ENCODE assay signal across 8 cellular contexts in the genomic region with DNA sequence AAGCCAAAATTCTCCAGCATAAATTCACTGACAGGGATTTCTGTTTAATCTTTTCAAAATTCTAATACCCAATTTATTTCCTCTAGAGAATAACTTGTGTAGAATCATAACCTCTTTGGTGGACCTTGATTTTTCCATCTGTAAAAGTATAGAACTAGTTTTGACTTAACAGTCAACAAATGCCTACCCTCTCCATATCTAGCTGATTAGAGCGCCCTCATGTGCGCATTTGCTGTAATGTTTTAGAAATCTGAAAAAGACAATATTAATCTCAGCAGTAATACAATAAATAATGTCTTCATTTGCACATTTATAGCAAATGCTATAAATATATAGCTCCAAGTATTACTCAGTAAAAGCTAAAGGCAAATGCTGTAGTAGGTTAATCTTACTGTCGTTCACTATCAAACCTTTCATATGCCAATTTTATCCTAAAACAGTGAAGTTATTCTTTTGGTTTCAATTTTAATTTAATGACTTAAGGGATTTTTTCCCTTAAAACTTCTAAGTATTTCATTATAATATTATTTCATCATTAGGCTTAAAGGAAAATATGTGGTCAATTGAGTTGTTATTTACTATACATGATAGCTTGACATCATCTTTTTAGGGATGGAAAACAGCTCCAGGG.
DNase-seq lines count a peak whose midpoint lies in the region; FAIRE-seq and TF ChIP-seq lines count a peak whose summit lies in the region.
"Not testable (repeated sequence)": the region's sequence is repeated elsewhere in the genome, so short reads cannot be mapped to it uniquely, and the experiment has no call there.

No MANE protein-coding gene starts in this region.

- CTCF ChIA-PET in GM10248 (lab: Yijun Ruan, JAX): not testable (repeated sequence)

- TF ChIP-seq RAD21 in liver (IDR thresholded peaks at IDR 0.05): peak; percentile 25 to 43

- not testable (repeated sequence) for H3K27me3 ChIP-seq in Loucy (ENCODE audit: insufficient read depth, low read length, poor library complexity, severe bottlenecking); WERI-Rb-1 (ENCODE audit: insufficient read depth, low read depth, severe bottlenecking); liver (ENCODE audit: control insufficient read depth in 4 of 4, insufficient read depth in 4 of 4, low read length in 3 of 4); smooth muscle cell (ENCODE audit: low read depth)

- FAIRE-seq in A204.1 (lab: Jason Lieb, UNC): peak; percentile 60

- not testable (repeated sequence) for H3K4me1 ChIP-seq in Loucy (ENCODE audit: insufficient read depth, low read length, poor library complexity, severe bottlenecking); liver (ENCODE audit: control insufficient read depth in 4 of 4, insufficient read depth in 4 of 4, low read length in 3 of 4); smooth muscle cell (ENCODE audit: low read depth)

- 10% methylated on average over 3 of the region's 3 CpGs for WGBS in liver
- 6% methylated on average over 3 of the region's 3 CpGs for WGBS in smooth muscle cell (ENCODE audit: low lambda C conversion rate)

- H3K79me2 ChIP-seq in Loucy (ENCODE audit: insufficient read depth, low read length); smooth muscle cell (ENCODE audit: low read depth): not testable (repeated sequence)

- in situ Hi-C loops in astrocyte of the spinal cord (cut with HindIII; ENCODE audit: low sequenced_read_pairs): not testable (repeated sequence)

- DNase-seq in GM10248 (ENCODE audit: extremely low spot score); astrocyte of the spinal cord (ENCODE audit: low read depth, low spot score); smooth muscle cell (lab: John Stamatoyannopoulos, UW; ENCODE audit: unreplicated experiment): not testable (repeated sequence)
- peak; percentile 24 for DNase-seq in WERI-Rb-1
- DNase-seq in epithelial cell of esophagus (ENCODE audit: low read depth): peak; percentile 7

- not testable (repeated sequence) for H2AFZ ChIP-seq in Loucy (ENCODE audit: low read length); smooth muscle cell (ENCODE audit: low read depth)

- not testable (repeated sequence) for H3K4me2 ChIP-seq in Loucy (ENCODE audit: low read depth, low read length, poor library complexity, severe bottlenecking); smooth muscle cell

- not testable (repeated sequence) for H3K36me3 ChIP-seq in Loucy (ENCODE audit: insufficient read depth, low read length); WERI-Rb-1; liver (ENCODE audit: control insufficient read depth in 4 of 4, insufficient read depth in 3 of 4, low read depth in 1 of 4, low read length in 3 of 4); smooth muscle cell (ENCODE audit: low read depth)

- H3F3A ChIP-seq in Loucy (ENCODE audit: low read depth); smooth muscle cell (ENCODE audit: low read depth): not testable (repeated sequence)

- H3K9me3 ChIP-seq in Loucy (ENCODE audit: insufficient read depth, low read depth, low read length); WERI-Rb-1 (ENCODE audit: severe bottlenecking); liver (ENCODE audit: control insufficient read depth in 4 of 4, low read length in 3 of 4); smooth muscle cell (replicated peaks; ENCODE audit: low read depth): not testable (repeated sequence)

- H3K27ac ChIP-seq in WERI-Rb-1; liver (ENCODE audit: low read depth in 1 of 2, low read length in 2 of 2); smooth muscle cell (ENCODE audit: low read depth): not testable (repeated sequence)

- TF ChIP-seq CTCF in GM10248 (IDR thresholded peaks at IDR 0.05; ENCODE audit: control extremely low read depth, extremely low read depth, low read depth, missing control alignments) (peak; percentile 30), Loucy (conservative IDR thresholded peaks at IDR 0.05; ENCODE audit: low read length) (peak; percentile 39), astrocyte of the spinal cord (IDR thresholded peaks at IDR 0.05; ENCODE audit: low read depth, low read length) (peak; percentile 13), smooth muscle cell (IDR thresholded peaks at IDR 0.05; ENCODE audit: borderline replicate concordance, insufficient read depth, poor library complexity, severe bottlenecking) (peak; percentile 44)
- not testable (repeated sequence) for TF ChIP-seq CTCF in WERI-Rb-1 (IDR thresholded peaks at IDR 0.05; ENCODE audit: low read depth, low read length); epithelial cell of esophagus (IDR thresholded peaks at IDR 0.05; ENCODE audit: insufficient read depth, low read depth, low read length, missing control alignments); liver (IDR thresholded peaks at IDR 0.05; ENCODE audit: low read depth, low read length, missing input control)

- POLR2A ChIA-PET in GM10248 (lab: Yijun Ruan, JAX): not testable (repeated sequence)

- not testable (repeated sequence) for H3K9ac ChIP-seq in Loucy (ENCODE audit: low read depth, low read length, poor library complexity, severe bottlenecking); liver (ENCODE audit: low read depth in 1 of 2, low read length in 2 of 2); smooth muscle cell (ENCODE audit: low read depth)

- H3K4me3 ChIP-seq in Loucy (ENCODE audit: low read length, poor library complexity, severe bottlenecking); WERI-Rb-1 (ENCODE audit: low read depth, low read length); astrocyte of the spinal cord (ENCODE audit: low read depth, low read length); epithelial cell of esophagus (ENCODE audit: low read length); liver (ENCODE audit: low read depth in 1 of 3, low read length in 3 of 3); smooth muscle cell: not testable (repeated sequence)

- H3K9me2 ChIP-seq in Loucy (replicated peaks; ENCODE audit: low read depth, low read length): not testable (repeated sequence)

- H4K20me1 ChIP-seq in Loucy (ENCODE audit: insufficient read depth, low read length, poor library complexity, severe bottlenecking); smooth muscle cell (ENCODE audit: low read depth): not testable (repeated sequence)
